Comparison of ENCODE assay signal across 20 cellular contexts in genomic region chr11:69650081-69650831, GRCh38. TPM values are rescaled to one million over a fixed set of nuclear protein-coding genes. Genes with fewer than 3 reads are reported as not detected.
DNase-seq lines count a peak whose midpoint lies in the region; ATAC-seq, FAIRE-seq and TF ChIP-seq lines count a peak whose summit lies in the region.
"Had no signal": no experiment of that assay in that cellular context is flagged by ENCODE, and none has a peak within 500 bp of the region (broad histone marks: within the 10 kb centered on the region; RNA-seq: fewer than 3 reads in every experiment).

No MANE protein-coding gene starts in this region.

- H3K27ac ChIP-seq in H1 (ENCODE audit: low read depth, low read length) (no peak overlapping the region), osteoblast (ENCODE audit: low read depth, low read length) (no peak overlapping the region)
- H3K27ac ChIP-seq: colonic mucosa, Peyer's patch had no signal

- intact Hi-C loops in Caco-2 (cut with micrococcal nuclease; ENCODE audit: unreplicated experiment), result no loop called here

- no peak overlapping the region for H4K5ac ChIP-seq in H1 (ENCODE audit: insufficient read length, low read depth, low read length)

- no peak for ATAC-seq in GM18520 (IDR thresholded peaks at IDR 0.05; ENCODE audit: unreplicated experiment)
- ATAC-seq in activated CD8-positive, alpha-beta T cell treated with anti-CD3 and anti-CD28 coated beads, Interleukin-2, amount 10 ng/mL, durations not matched to agents 7 days and 5 days, result no peak
- no peak for ATAC-seq in GM18511 (IDR thresholded peaks at IDR 0.05; ENCODE audit: unreplicated experiment)
- ATAC-seq: activated naive CD4-positive, alpha-beta T cell treated with anti-CD3 and anti-CD28 coated beads, Interleukin-2, amount 50 U/mL, for 72 hours; left cardiac atrium had no signal

- no peak; a peak in 1 of 3 replicates for TF ChIP-seq POLR2A in H1 (IDR thresholded peaks at IDR 0.05; ENCODE audit: control extremely low read depth in 1 of 2, low read depth in 2 of 2, low read length in 2 of 2)

- no peaks in the 10 kb centered on the region for H3K9me3 Mint-ChIP-seq in Caco-2 (ENCODE audit: unreplicated experiment)
- H3K9me3 Mint-ChIP-seq in activated CD8-positive, alpha-beta T cell treated with anti-CD3 and anti-CD28 coated beads, Interleukin-2, amount 10 ng/mL, durations not matched to agents 7 days and 5 days (ENCODE audit: insufficient read depth), result no peaks in the 10 kb centered on the region
- H3K9me3 Mint-ChIP-seq: activated naive CD4-positive, alpha-beta T cell treated with anti-CD3 and anti-CD28 coated beads, Interleukin-2, amount 50 U/mL, for 72 hours had no signal

- peaks cover 10% of the 10 kb centered on the region for H3K36me3 ChIP-seq in Caco-2 (ENCODE audit: control insufficient read depth, insufficient read depth, low read length)
- peaks cover 30 to 87% (median 57%) of the 10 kb centered on the region in 4 experiments for H3K36me3 ChIP-seq in H1 (ENCODE audit: control insufficient read depth in 2 of 4, insufficient read depth in 4 of 4, low read length in 3 of 4)
- peaks cover 94% of the 10 kb centered on the region for H3K36me3 ChIP-seq in osteoblast (ENCODE audit: insufficient read depth, low read length)
- H3K36me3 ChIP-seq: colonic mucosa had no signal

- H3K79me2 ChIP-seq in H1 (ENCODE audit: control insufficient read depth in 1 of 2, insufficient read depth in 2 of 2, low read length in 2 of 2), result peaks cover 0 to 5% of the 10 kb centered on the region in 2 experiments; a peak in 1 of 4 replicates
- H3K79me2 ChIP-seq in osteoblast (ENCODE audit: insufficient read depth, low read length), result peaks cover 56% of the 10 kb centered on the region

- H3K4me2 ChIP-seq in H1 (ENCODE audit: insufficient read depth in 1 of 2, low read depth in 2 of 2, low read length in 2 of 2) (no peak overlapping the region), osteoblast (ENCODE audit: insufficient read depth, low read length) (no peak overlapping the region)
- H3K4me2 ChIP-seq: smooth muscle cell had no signal

- H3K4me1 ChIP-seq in Caco-2 (peaks cover 11% of the 10 kb centered on the region), H1 (replicated peaks in 1 of 4; ENCODE audit: control insufficient read depth in 3 of 4, insufficient read depth in 4 of 4, low read length in 3 of 4) (peaks cover 0 to 4% (median 0%) of the 10 kb centered on the region in 4 experiments; a peak in 2 of 7 replicates), osteoblast (ENCODE audit: insufficient read depth, low read length) (peaks cover 12% of the 10 kb centered on the region)
- H3K4me1 ChIP-seq: colonic mucosa, Peyer's patch had no signal

- POLR2A ChIA-PET in Caco-2 (lab: Charles Lee), result interaction anchor here (1.0 kb wide), 1 partner anchor 7 kb away, joined by 3 read pairs; no protein-coding TSS in a partner anchor
- POLR2A ChIA-PET in H1 (lab: Charles Lee; ENCODE audit: partially characterized antibody), result interaction anchor here (0.9 to 2.3 kb wide), 4 partner anchors 7 to 361 kb away, joined by 4 to 13 read pairs (median 4); partner anchors contain the start of gene LTO1
- POLR2A ChIA-PET in activated CD8-positive, alpha-beta T cell treated with anti-CD3 and anti-CD28 coated beads, Interleukin-2, amount 10 ng/mL, durations not matched to agents 7 days and 5 days (lab: Charles Lee), result no interaction called here

- no peak overlapping the region for H4K91ac ChIP-seq in H1 (replicated peaks; ENCODE audit: insufficient read length, low read length)

- H3K23ac ChIP-seq in H1 (ENCODE audit: insufficient read length), result no peak overlapping the region

- no peak overlapping the region for H2BK15ac ChIP-seq in H1 (ENCODE audit: low read length)

- no peaks in the 10 kb centered on the region for H3K27me3 ChIP-seq in Caco-2 (replicated peaks; ENCODE audit: control insufficient read depth, insufficient read depth, low read length)
- H3K27me3 ChIP-seq in H1 (replicated peaks in 1 of 4; ENCODE audit: control insufficient read depth in 3 of 4, extremely low read depth in 1 of 4, insufficient read depth in 3 of 4, low read length in 3 of 4), result no peaks in the 10 kb centered on the region
- no peaks in the 10 kb centered on the region for H3K27me3 ChIP-seq in osteoblast (ENCODE audit: insufficient read depth, low read length)
- H3K27me3 ChIP-seq: colonic mucosa, Peyer's patch had no signal

- WGBS in H1 (ENCODE audit: extremely low coverage in 1 of 2, insufficient coverage in 1 of 2, insufficient read length in 1 of 2, insufficient replicate concordance in 2 of 2, low coverage in 1 of 2, low lambda C conversion rate in 2 of 2, missing lambda C conversion rate in 1 of 2), 2 experiments, result 93% methylated on average over 23 of the region's 24 CpGs; no CpG with 5 or more reads in 1 of the 2 experiments

- TF ChIP-seq CTCF in Caco-2 (IDR thresholded peaks at IDR 0.05; ENCODE audit: insufficient read depth in 1 of 2, low read depth in 1 of 2, low read length in 1 of 2, severe bottlenecking in 1 of 2, unreplicated experiment in 1 of 2), result no peak
- TF ChIP-seq CTCF in H1 (IDR thresholded peaks at IDR 0.05; ENCODE audit: control extremely low read depth in 1 of 3, insufficient read depth in 1 of 3, low read depth in 1 of 3, low read length in 3 of 3), result no peak
- no peak for TF ChIP-seq CTCF in osteoblast (IDR thresholded peaks at IDR 0.05; ENCODE audit: extremely low read depth, low read depth, low read length)

- H3K4me3 ChIP-seq in Caco-2 (ENCODE audit: low read depth, low read length), result no peak overlapping the region
- no peak overlapping the region for H3K4me3 ChIP-seq in H1 (ENCODE audit: extremely low read depth in 1 of 4, insufficient read depth in 2 of 4, low read depth in 3 of 4, low read length in 4 of 4)
- H3K4me3 ChIP-seq in osteoblast (ENCODE audit: insufficient read depth, low read length), result no peak overlapping the region
- H3K4me3 ChIP-seq: colonic mucosa, Peyer's patch, smooth muscle cell had no signal

- TF ChIP-seq EP300 in H1 (IDR thresholded peaks at IDR 0.05; ENCODE audit: borderline replicate concordance in 1 of 2, low read depth in 2 of 2, low read length in 2 of 2), result no peak

- BruUV-seq in Caco-2 (replicated peaks; lab: Mats Ljungman, UMichigan), result no TSS peak

- no peak for FAIRE-seq in H1 (lab: Jason Lieb, UNC)
- FAIRE-seq: endothelial cell of umbilical vein had no signal

- no peak overlapping the region for H3K14ac ChIP-seq in H1 (ENCODE audit: insufficient read length)

- no peak overlapping the region for H2BK5ac ChIP-seq in H1 (ENCODE audit: low read depth, low read length)

- H3K23me2 ChIP-seq in H1 (ENCODE audit: low read depth, low read length), result no peaks in the 10 kb centered on the region; the same call in 1 of the 2 replicates

- H2BK120ac ChIP-seq in H1 (replicated peaks; ENCODE audit: low read depth, low read length), result no peak overlapping the region

- H3K36me3 Mint-ChIP-seq in Caco-2 (ENCODE audit: insufficient read depth, unreplicated experiment), result peaks cover 100% of the 10 kb centered on the region
- H3K36me3 Mint-ChIP-seq in activated CD8-positive, alpha-beta T cell treated with anti-CD3 and anti-CD28 coated beads, Interleukin-2, amount 10 ng/mL, durations not matched to agents 7 days and 5 days (ENCODE audit: low read depth), result no peaks in the 10 kb centered on the region
- H3K36me3 Mint-ChIP-seq: activated naive CD4-positive, alpha-beta T cell treated with anti-CD3 and anti-CD28 coated beads, Interleukin-2, amount 50 U/mL, for 72 hours had no signal

- H2BK12ac ChIP-seq in H1 (ENCODE audit: low read depth, low read length), result no peak overlapping the region

- H2AFZ ChIP-seq in H1 (ENCODE audit: low read length) (no peak overlapping the region), osteoblast (ENCODE audit: low read length) (no peak overlapping the region)

- H3K18ac ChIP-seq in H1 (ENCODE audit: extremely low read depth, low read length), result no peak overlapping the region

- H3K9me3 ChIP-seq in Caco-2, result no peaks in the 10 kb centered on the region
- H3K9me3 ChIP-seq in H1 (ENCODE audit: insufficient read depth in 2 of 2, low read depth in 1 of 2, low read length in 1 of 2), result no peaks in the 10 kb centered on the region
- H3K9me3 ChIP-seq in osteoblast (ENCODE audit: low read depth, low read length), result no peaks in the 10 kb centered on the region
- H3K9me3 ChIP-seq: colonic mucosa, Peyer's patch had no signal

- H3K56ac ChIP-seq in H1 (replicated peaks; ENCODE audit: insufficient read length, low read depth, low read length), result no peak overlapping the region

- TF ChIP-seq RAD21 in H1 (IDR thresholded peaks at IDR 0.05 in 1 of 2, conservative IDR thresholded peaks at IDR 0.05 in 1 of 2; ENCODE audit: low read depth in 2 of 2, low read length in 2 of 2), result no peak

- DNase-seq in Caco-2 (peak in 1 of 2 experiments; percentile 45), Kasumi-1 (lab: John Stamatoyannopoulos, UW) (peak; percentile 47 to 63), H1 (ENCODE audit: low read depth in 1 of 2, low spot score in 2 of 2) (no peak), osteoblast (ENCODE audit: insufficient read length, low spot score, missing footprints) (peak; percentile 86), NCI-H2107 (lab: John Stamatoyannopoulos, UW) (no peak)
- DNase-seq in activated CD8-positive, alpha-beta T cell treated with anti-CD3 and anti-CD28 coated beads, Interleukin-2, amount 10 ng/mL, durations not matched to agents 7 days and 5 days, result no peak
- DNase-seq: colonic mucosa; left cardiac atrium; NCI-H1417; NCI-H82; stimulated activated CD8-positive, alpha-beta memory T cell treated with anti-CD3 and anti-CD28 coated beads, Interleukin-4, amount 100 ng/mL, for 48 hours had no signal

- H3K27me3 Mint-ChIP-seq in Caco-2 (ENCODE audit: insufficient read depth, unreplicated experiment), result no peaks in the 10 kb centered on the region
- no peaks in the 10 kb centered on the region for H3K27me3 Mint-ChIP-seq in activated CD8-positive, alpha-beta T cell treated with anti-CD3 and anti-CD28 coated beads, Interleukin-2, amount 10 ng/mL, durations not matched to agents 7 days and 5 days (ENCODE audit: low read depth)

- H3K4me1 Mint-ChIP-seq in Caco-2 (ENCODE audit: low read depth, unreplicated experiment), result peaks cover 7% of the 10 kb centered on the region
- no peaks in the 10 kb centered on the region for H3K4me1 Mint-ChIP-seq in activated CD8-positive, alpha-beta T cell treated with anti-CD3 and anti-CD28 coated beads, Interleukin-2, amount 10 ng/mL, durations not matched to agents 7 days and 5 days (ENCODE audit: low read depth)

- peak overlapping the region; percentile 71; the same call in 1 of the 2 replicates for H4K8ac ChIP-seq in H1 (ENCODE audit: extremely low read depth, insufficient read depth, low read length)

- no peak overlapping the region for H3K9ac ChIP-seq in H1 (replicated peaks in 1 of 4; ENCODE audit: extremely low read depth in 1 of 4, low read depth in 3 of 4, low read length in 3 of 4)

- H3K4me3 Mint-ChIP-seq in Caco-2 (ENCODE audit: unreplicated experiment), result no peak overlapping the region
- no peak overlapping the region for H3K4me3 Mint-ChIP-seq in activated CD8-positive, alpha-beta T cell treated with anti-CD3 and anti-CD28 coated beads, Interleukin-2, amount 10 ng/mL, durations not matched to agents 7 days and 5 days

- H2BK20ac ChIP-seq in H1 (ENCODE audit: low read length), result no peak overlapping the region

- H3K79me1 ChIP-seq in H1 (ENCODE audit: low read depth, low read length), result peaks cover 2% of the 10 kb centered on the region

- CTCF ChIA-PET in Caco-2 (lab: Charles Lee), result no interaction called here
- CTCF ChIA-PET in H1 (lab: Charles Lee; ENCODE audit: partially characterized antibody), result interaction anchor here (0.6 to 1.7 kb wide), 3 partner anchors 11 to 206 kb away, joined by 4 to 5 read pairs (median 5); no protein-coding TSS in a partner anchor
- CTCF ChIA-PET in activated CD8-positive, alpha-beta T cell treated with anti-CD3 and anti-CD28 coated beads, Interleukin-2, amount 10 ng/mL, durations not matched to agents 7 days and 5 days (lab: Charles Lee), result no interaction called here

- H3K27ac Mint-ChIP-seq in Caco-2 (ENCODE audit: unreplicated experiment), result peak overlapping the region; percentile 57
- no peak overlapping the region for H3K27ac Mint-ChIP-seq in activated CD8-positive, alpha-beta T cell treated with anti-CD3 and anti-CD28 coated beads, Interleukin-2, amount 10 ng/mL, durations not matched to agents 7 days and 5 days
- H3K27ac Mint-ChIP-seq: activated naive CD4-positive, alpha-beta T cell treated with anti-CD3 and anti-CD28 coated beads, Interleukin-2, amount 50 U/mL, for 72 hours had no signal

- no peak overlapping the region for H3K4ac ChIP-seq in H1 (replicated peaks; ENCODE audit: insufficient read length, low read depth, low read length)

- H2AK5ac ChIP-seq in H1 (ENCODE audit: low read depth, low read length), result no peak overlapping the region

- peaks cover 18 to 27% of the 10 kb centered on the region in 2 experiments for H4K20me1 ChIP-seq in H1 (replicated peaks in 1 of 2; ENCODE audit: control insufficient read depth in 1 of 2, insufficient read depth in 2 of 2, low read length in 2 of 2)
- H4K20me1 ChIP-seq in osteoblast (ENCODE audit: insufficient read depth, low read length), result peaks cover 76% of the 10 kb centered on the region

RNA-seq across cellular contexts. Expression of gene CCND1, which starts 9.3 kb away (rescaled TPM):
- total RNA-seq in Caco-2 (2022), result 288 and 331 TPM in 2 replicates
- total RNA-seq in H1 (2021; fragmentation: NEBNext Ultra II Directional; extraction: Animal tissue kit (Norgen Biotek cat#: 25700)), result 170 and 172 TPM in 2 replicates
- polyA plus RNA-seq in H1 (2011; rRNA removed), result 64.5 and 156 TPM in 2 replicates
- 94.6 TPM for polyA plus RNA-seq in H1 (2011; cell fraction: cytosol; rRNA removed)
- 177 TPM for polyA plus RNA-seq in H1 (2011; cell fraction: nucleus; rRNA removed)
- 76.2 to 117 TPM (median 80.8 TPM) in 4 replicates for polyA plus RNA-seq in H1 (2012, experiment 1 of 2)
- polyA plus RNA-seq in H1 (2012, experiment 2 of 2), result 26.6 TPM
- polyA plus RNA-seq in H1 (2013, experiment 1 of 2), result 53.6 TPM
- polyA plus RNA-seq in H1 (2013, experiment 2 of 2), result 50.3 TPM
- polyA minus RNA-seq in H1 (2011; rRNA and poly(A)+ RNA removed), result 93.0 and 124 TPM in 2 replicates
- polyA minus RNA-seq in H1 (2011; cell fraction: cytosol; rRNA and poly(A)+ RNA removed), result 168 TPM
- polyA minus RNA-seq in H1 (2011; cell fraction: nucleus; rRNA and poly(A)+ RNA removed), result 217 TPM
- 187 and 237 TPM in 2 replicates for total RNA-seq in osteoblast
- under 1 TPM in 1 of 2 experiments, not detected in 1; 0.68 TPM for total RNA-seq in activated CD8-positive, alpha-beta T cell treated with anti-CD3 and anti-CD28 coated beads, Interleukin-2, amount 10 ng/mL, durations not matched to agents 7 days and 5 days

RNA-seq across cellular contexts. Expression of gene LTO1, which starts 24.9 kb away (rescaled TPM):
- total RNA-seq in Caco-2 (2022), result 49.3 and 51.3 TPM in 2 replicates
- 21.0 and 21.3 TPM in 2 replicates for total RNA-seq in H1 (2021; fragmentation: NEBNext Ultra II Directional; extraction: Animal tissue kit (Norgen Biotek cat#: 25700))
- 15.4 and 25.5 TPM in 2 replicates for polyA plus RNA-seq in H1 (2011; rRNA removed)
- polyA plus RNA-seq in H1 (2011; cell fraction: cytosol; rRNA removed), result 23.2 TPM
- 27.7 TPM for polyA plus RNA-seq in H1 (2011; cell fraction: nucleus; rRNA removed)
- polyA plus RNA-seq in H1 (2012, experiment 1 of 2), result 14.4 to 21.4 TPM (median 16.7 TPM) in 4 replicates
- 8.5 TPM for polyA plus RNA-seq in H1 (2012, experiment 2 of 2)
- polyA plus RNA-seq in H1 (2013, experiment 1 of 2), result 13.6 TPM
- polyA plus RNA-seq in H1 (2013, experiment 2 of 2), result 12.2 TPM
- polyA minus RNA-seq in H1 (2011; rRNA and poly(A)+ RNA removed), result 7.5 and 11.1 TPM in 2 replicates
- polyA minus RNA-seq in H1 (2011; cell fraction: cytosol; rRNA and poly(A)+ RNA removed), result 5.7 TPM
- polyA minus RNA-seq in H1 (2011; cell fraction: nucleus; rRNA and poly(A)+ RNA removed), result 18.6 TPM
- total RNA-seq in osteoblast, result 21.8 and 24.6 TPM in 2 replicates
- total RNA-seq in activated CD8-positive, alpha-beta T cell treated with anti-CD3 and anti-CD28 coated beads, Interleukin-2, amount 10 ng/mL, durations not matched to agents 7 days and 5 days, result 10 to 100 TPM; 21.0 to 23.0 TPM

RNA-seq across cellular contexts. Expression of gene FGF19, which starts 53.6 kb away (rescaled TPM):
- total RNA-seq in Caco-2 (2022) (1.1 and 1.7 TPM in 2 replicates), osteoblast (not detected in 2 replicates)
- 14.8 and 15.4 TPM in 2 replicates for total RNA-seq in H1 (2021; fragmentation: NEBNext Ultra II Directional; extraction: Animal tissue kit (Norgen Biotek cat#: 25700))
- polyA plus RNA-seq in H1 (2011; rRNA removed), result 9.6 and 14.8 TPM in 2 replicates
- 10.8 TPM for polyA plus RNA-seq in H1 (2011; cell fraction: cytosol; rRNA removed)
- polyA plus RNA-seq in H1 (2011; cell fraction: nucleus; rRNA removed), result 14.7 TPM
- polyA plus RNA-seq in H1 (2012, experiment 1 of 2), result 5.4 to 6.9 TPM (median 5.7 TPM) in 4 replicates
- polyA plus RNA-seq in H1 (2012, experiment 2 of 2), result 9.2 TPM
- 28.8 TPM for polyA plus RNA-seq in H1 (2013, experiment 1 of 2)
- 34.3 TPM for polyA plus RNA-seq in H1 (2013, experiment 2 of 2)
- 4.9 and 9.9 TPM in 2 replicates for polyA minus RNA-seq in H1 (2011; rRNA and poly(A)+ RNA removed)
- 7.6 TPM for polyA minus RNA-seq in H1 (2011; cell fraction: cytosol; rRNA and poly(A)+ RNA removed)
- 6.4 TPM for polyA minus RNA-seq in H1 (2011; cell fraction: nucleus; rRNA and poly(A)+ RNA removed)
- not detected for total RNA-seq in activated CD8-positive, alpha-beta T cell treated with anti-CD3 and anti-CD28 coated beads, Interleukin-2, amount 10 ng/mL, durations not matched to agents 7 days and 5 days
- total RNA-seq: endothelial cell of umbilical vein, G401, left cardiac atrium, osteocyte, smooth muscle cell had no signal
- polyA plus RNA-seq: BJ, smooth muscle cell had no signal

Comparison
In these comparisons a context has a peak if more than half of its experiments do, and no peak if none do; other contexts are left out.
1. DNase-seq: peak in Kasumi-1 (2 of 2) and osteoblast (single experiment); none in H1 (0 of 2), activated CD8-positive, alpha-beta T cell treated with anti-CD3 and anti-CD28 coated beads, Interleukin-2, amount 10 ng/mL, durations not matched to agents 7 days and 5 days (single experiment) and NCI-H2107 (single experiment).
2. RNA of gene CCND1, which starts 9.3 kb away (total RNA-seq): 288 to 331 TPM in Caco-2, 187 to 237 TPM in osteoblast and 170 to 172 TPM in H1; 0.68 TPM in activated CD8-positive, alpha-beta T cell treated with anti-CD3 and anti-CD28 coated beads, Interleukin-2, amount 10 ng/mL, durations not matched to agents 7 days and 5 days; every median in the first group is over 100 times any median in the second.